1 cellular context compared by ENCODE assay signal in the genomic region with DNA sequence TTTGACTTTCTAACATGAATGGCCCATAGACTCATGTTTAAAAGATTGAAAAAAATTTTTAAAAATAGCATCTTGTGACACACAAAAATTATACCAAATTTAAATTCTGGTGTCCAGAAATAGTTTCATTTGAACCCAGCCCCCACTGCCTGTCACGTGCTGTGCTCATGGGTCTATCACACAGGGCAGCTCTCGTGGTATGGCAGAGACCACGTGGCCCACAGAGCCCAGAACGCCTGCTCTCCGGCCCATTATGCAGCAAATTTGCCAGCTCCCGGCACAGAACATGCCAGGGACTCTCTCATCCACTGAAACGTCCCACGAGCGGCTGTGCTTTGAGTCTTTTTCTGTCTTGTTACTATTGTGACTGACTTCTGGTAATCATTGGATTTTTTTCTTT.
TF ChIP-seq lines count a peak whose summit lies in the region.

No MANE protein-coding gene starts in this region.

TF ChIP-seq in HepG2, 621 proteins besides CTCF, POLR2A, EP300 and RAD21 (continued from another document):
- TF ChIP-seq, protein P1, sequence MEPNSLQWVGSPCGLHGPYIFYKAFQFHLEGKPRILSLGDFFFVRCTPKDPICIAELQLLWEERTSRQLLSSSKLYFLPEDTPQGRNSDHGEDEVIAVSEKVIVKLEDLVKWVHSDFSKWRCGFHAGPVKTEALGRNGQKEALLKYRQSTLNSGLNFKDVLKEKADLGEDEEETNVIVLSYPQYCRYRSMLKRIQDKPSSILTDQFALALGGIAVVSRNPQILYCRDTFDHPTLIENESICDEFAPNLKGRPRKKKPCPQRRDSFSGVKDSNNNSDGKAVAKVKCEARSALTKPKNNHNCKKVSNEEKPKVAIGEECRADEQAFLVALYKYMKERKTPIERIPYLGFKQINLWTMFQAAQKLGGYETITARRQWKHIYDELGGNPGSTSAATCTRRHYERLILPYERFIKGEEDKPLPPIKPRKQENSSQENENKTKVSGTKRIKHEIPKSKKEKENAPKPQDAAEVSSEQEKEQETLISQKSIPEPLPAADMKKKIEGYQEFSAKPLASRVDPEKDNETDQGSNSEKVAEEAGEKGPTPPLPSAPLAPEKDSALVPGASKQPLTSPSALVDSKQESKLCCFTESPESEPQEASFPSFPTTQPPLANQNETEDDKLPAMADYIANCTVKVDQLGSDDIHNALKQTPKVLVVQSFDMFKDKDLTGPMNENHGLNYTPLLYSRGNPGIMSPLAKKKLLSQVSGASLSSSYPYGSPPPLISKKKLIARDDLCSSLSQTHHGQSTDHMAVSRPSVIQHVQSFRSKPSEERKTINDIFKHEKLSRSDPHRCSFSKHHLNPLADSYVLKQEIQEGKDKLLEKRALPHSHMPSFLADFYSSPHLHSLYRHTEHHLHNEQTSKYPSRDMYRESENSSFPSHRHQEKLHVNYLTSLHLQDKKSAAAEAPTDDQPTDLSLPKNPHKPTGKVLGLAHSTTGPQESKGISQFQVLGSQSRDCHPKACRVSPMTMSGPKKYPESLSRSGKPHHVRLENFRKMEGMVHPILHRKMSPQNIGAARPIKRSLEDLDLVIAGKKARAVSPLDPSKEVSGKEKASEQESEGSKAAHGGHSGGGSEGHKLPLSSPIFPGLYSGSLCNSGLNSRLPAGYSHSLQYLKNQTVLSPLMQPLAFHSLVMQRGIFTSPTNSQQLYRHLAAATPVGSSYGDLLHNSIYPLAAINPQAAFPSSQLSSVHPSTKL (CRISPR knock-in tag; IDR thresholded peaks at IDR 0.05), result peak; percentile 21; the same call in 1 of the 2 replicates
- TF ChIP-seq GTF2F1 (IDR thresholded peaks at IDR 0.05; ENCODE audit: low read length) (no peak), RXRB (CRISPR knock-in tag; IDR thresholded peaks at IDR 0.05; ENCODE audit: borderline replicate concordance) (0 out of 2 replicates have a peak, but pooled peaks have one; percentile 16), BHLHE40 (IDR thresholded peaks at IDR 0.05; ENCODE audit: low read length) (peak; percentile 48; the same call in 1 of the 2 replicates), GATAD2A (CRISPR knock-in tag; IDR thresholded peaks at IDR 0.05) (0 out of 2 replicates have a peak, but pooled peaks have one; percentile 31), ELF1 (CRISPR knock-in tag; IDR thresholded peaks at IDR 0.05) (no peak), SALL1 (CRISPR knock-in tag; IDR thresholded peaks at IDR 0.05) (0 out of 2 replicates have a peak, but pooled peaks have one; percentile 24), SAP130 (CRISPR knock-in tag; IDR thresholded peaks at IDR 0.05; ENCODE audit: low read depth) (peak; percentile 38; the same call in 1 of the 2 replicates), TEAD2 (CRISPR knock-in tag; IDR thresholded peaks at IDR 0.05) (no peak)
- TF ChIP-seq, protein P2, sequence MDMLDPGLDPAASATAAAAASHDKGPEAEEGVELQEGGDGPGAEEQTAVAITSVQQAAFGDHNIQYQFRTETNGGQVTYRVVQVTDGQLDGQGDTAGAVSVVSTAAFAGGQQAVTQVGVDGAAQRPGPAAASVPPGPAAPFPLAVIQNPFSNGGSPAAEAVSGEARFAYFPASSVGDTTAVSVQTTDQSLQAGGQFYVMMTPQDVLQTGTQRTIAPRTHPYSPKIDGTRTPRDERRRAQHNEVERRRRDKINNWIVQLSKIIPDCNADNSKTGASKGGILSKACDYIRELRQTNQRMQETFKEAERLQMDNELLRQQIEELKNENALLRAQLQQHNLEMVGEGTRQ (IDR thresholded peaks at IDR 0.05; ENCODE audit: low read depth, low read length), result peak; percentile 70
- TF ChIP-seq, protein P2 (CRISPR knock-in tag; IDR thresholded peaks at IDR 0.05; ENCODE audit: borderline replicate concordance), result peak; percentile 72; the same call in 1 of the 2 replicates
- TF ChIP-seq, protein P3, sequence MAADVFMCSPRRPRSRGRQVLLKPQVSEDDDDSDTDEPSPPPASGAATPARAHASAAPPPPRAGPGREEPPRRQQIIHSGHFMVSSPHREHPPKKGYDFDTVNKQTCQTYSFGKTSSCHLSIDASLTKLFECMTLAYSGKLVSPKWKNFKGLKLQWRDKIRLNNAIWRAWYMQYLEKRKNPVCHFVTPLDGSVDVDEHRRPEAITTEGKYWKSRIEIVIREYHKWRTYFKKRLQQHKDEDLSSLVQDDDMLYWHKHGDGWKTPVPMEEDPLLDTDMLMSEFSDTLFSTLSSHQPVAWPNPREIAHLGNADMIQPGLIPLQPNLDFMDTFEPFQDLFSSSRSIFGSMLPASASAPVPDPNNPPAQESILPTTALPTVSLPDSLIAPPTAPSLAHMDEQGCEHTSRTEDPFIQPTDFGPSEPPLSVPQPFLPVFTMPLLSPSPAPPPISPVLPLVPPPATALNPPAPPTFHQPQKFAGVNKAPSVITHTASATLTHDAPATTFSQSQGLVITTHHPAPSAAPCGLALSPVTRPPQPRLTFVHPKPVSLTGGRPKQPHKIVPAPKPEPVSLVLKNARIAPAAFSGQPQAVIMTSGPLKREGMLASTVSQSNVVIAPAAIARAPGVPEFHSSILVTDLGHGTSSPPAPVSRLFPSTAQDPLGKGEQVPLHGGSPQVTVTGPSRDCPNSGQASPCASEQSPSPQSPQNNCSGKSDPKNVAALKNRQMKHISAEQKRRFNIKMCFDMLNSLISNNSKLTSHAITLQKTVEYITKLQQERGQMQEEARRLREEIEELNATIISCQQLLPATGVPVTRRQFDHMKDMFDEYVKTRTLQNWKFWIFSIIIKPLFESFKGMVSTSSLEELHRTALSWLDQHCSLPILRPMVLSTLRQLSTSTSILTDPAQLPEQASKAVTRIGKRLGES (CRISPR knock-in tag; IDR thresholded peaks at IDR 0.05; ENCODE audit: borderline replicate concordance), result peak; percentile 59; the same call in 1 of the 2 replicates
- TF ChIP-seq, protein P4, sequence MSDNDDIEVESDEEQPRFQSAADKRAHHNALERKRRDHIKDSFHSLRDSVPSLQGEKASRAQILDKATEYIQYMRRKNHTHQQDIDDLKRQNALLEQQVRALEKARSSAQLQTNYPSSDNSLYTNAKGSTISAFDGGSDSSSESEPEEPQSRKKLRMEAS (IDR thresholded peaks at IDR 0.05), result peak; percentile 67; the same call in 1 of the 2 replicates
- TF ChIP-seq, protein P5, sequence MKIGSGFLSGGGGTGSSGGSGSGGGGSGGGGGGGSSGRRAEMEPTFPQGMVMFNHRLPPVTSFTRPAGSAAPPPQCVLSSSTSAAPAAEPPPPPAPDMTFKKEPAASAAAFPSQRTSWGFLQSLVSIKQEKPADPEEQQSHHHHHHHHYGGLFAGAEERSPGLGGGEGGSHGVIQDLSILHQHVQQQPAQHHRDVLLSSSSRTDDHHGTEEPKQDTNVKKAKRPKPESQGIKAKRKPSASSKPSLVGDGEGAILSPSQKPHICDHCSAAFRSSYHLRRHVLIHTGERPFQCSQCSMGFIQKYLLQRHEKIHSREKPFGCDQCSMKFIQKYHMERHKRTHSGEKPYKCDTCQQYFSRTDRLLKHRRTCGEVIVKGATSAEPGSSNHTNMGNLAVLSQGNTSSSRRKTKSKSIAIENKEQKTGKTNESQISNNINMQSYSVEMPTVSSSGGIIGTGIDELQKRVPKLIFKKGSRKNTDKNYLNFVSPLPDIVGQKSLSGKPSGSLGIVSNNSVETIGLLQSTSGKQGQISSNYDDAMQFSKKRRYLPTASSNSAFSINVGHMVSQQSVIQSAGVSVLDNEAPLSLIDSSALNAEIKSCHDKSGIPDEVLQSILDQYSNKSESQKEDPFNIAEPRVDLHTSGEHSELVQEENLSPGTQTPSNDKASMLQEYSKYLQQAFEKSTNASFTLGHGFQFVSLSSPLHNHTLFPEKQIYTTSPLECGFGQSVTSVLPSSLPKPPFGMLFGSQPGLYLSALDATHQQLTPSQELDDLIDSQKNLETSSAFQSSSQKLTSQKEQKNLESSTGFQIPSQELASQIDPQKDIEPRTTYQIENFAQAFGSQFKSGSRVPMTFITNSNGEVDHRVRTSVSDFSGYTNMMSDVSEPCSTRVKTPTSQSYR (CRISPR knock-in tag; IDR thresholded peaks at IDR 0.05; ENCODE audit: borderline replicate concordance), result peak; percentile 42; the same call in 1 of the 2 replicates
- TF ChIP-seq, protein P6, sequence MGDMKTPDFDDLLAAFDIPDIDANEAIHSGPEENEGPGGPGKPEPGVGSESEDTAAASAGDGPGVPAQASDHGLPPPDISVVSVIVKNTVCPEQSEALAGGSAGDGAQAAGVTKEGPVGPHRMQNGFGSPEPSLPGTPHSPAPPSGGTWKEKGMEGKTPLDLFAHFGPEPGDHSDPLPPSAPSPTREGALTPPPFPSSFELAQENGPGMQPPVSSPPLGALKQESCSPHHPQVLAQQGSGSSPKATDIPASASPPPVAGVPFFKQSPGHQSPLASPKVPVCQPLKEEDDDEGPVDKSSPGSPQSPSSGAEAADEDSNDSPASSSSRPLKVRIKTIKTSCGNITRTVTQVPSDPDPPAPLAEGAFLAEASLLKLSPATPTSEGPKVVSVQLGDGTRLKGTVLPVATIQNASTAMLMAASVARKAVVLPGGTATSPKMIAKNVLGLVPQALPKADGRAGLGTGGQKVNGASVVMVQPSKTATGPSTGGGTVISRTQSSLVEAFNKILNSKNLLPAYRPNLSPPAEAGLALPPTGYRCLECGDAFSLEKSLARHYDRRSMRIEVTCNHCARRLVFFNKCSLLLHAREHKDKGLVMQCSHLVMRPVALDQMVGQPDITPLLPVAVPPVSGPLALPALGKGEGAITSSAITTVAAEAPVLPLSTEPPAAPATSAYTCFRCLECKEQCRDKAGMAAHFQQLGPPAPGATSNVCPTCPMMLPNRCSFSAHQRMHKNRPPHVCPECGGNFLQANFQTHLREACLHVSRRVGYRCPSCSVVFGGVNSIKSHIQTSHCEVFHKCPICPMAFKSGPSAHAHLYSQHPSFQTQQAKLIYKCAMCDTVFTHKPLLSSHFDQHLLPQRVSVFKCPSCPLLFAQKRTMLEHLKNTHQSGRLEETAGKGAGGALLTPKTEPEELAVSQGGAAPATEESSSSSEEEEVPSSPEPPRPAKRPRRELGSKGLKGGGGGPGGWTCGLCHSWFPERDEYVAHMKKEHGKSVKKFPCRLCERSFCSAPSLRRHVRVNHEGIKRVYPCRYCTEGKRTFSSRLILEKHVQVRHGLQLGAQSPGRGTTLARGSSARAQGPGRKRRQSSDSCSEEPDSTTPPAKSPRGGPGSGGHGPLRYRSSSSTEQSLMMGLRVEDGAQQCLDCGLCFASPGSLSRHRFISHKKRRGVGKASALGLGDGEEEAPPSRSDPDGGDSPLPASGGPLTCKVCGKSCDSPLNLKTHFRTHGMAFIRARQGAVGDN (CRISPR knock-in tag; IDR thresholded peaks at IDR 0.05), result peak; percentile 30
- TF ChIP-seq, protein P7, sequence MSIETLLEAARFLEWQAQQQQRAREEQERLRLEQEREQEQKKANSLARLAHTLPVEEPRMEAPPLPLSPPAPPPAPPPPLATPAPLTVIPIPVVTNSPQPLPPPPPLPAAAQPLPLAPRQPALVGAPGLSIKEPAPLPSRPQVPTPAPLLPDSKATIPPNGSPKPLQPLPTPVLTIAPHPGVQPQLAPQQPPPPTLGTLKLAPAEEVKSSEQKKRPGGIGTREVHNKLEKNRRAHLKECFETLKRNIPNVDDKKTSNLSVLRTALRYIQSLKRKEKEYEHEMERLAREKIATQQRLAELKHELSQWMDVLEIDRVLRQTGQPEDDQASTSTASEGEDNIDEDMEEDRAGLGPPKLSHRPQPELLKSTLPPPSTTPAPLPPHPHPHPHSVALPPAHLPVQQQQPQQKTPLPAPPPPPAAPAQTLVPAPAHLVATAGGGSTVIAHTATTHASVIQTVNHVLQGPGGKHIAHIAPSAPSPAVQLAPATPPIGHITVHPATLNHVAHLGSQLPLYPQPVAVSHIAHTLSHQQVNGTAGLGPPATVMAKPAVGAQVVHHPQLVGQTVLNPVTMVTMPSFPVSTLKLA (IDR thresholded peaks at IDR 0.05), result peak; percentile 61
- TF ChIP-seq, protein P8, sequence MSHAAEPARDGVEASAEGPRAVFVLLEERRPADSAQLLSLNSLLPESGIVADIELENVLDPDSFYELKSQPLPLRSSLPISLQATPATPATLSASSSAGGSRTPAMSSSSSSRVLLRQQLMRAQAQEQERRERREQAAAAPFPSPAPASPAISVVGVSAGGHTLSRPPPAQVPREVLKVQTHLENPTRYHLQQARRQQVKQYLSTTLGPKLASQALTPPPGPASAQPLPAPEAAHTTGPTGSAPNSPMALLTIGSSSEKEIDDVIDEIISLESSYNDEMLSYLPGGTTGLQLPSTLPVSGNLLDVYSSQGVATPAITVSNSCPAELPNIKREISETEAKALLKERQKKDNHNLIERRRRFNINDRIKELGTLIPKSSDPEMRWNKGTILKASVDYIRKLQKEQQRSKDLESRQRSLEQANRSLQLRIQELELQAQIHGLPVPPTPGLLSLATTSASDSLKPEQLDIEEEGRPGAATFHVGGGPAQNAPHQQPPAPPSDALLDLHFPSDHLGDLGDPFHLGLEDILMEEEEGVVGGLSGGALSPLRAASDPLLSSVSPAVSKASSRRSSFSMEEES (CRISPR knock-in tag; IDR thresholded peaks at IDR 0.05), result peak; percentile 74
- TF ChIP-seq, protein P9, sequence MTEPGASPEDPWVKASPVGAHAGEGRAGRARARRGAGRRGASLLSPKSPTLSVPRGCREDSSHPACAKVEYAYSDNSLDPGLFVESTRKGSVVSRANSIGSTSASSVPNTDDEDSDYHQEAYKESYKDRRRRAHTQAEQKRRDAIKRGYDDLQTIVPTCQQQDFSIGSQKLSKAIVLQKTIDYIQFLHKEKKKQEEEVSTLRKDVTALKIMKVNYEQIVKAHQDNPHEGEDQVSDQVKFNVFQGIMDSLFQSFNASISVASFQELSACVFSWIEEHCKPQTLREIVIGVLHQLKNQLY (CRISPR knock-in tag; IDR thresholded peaks at IDR 0.05), result peak; percentile 83; the same call in 1 of the 2 replicates
TF ChIP-seq in HepG2: peak in this region for 15.
